In the genomic region with DNA sequence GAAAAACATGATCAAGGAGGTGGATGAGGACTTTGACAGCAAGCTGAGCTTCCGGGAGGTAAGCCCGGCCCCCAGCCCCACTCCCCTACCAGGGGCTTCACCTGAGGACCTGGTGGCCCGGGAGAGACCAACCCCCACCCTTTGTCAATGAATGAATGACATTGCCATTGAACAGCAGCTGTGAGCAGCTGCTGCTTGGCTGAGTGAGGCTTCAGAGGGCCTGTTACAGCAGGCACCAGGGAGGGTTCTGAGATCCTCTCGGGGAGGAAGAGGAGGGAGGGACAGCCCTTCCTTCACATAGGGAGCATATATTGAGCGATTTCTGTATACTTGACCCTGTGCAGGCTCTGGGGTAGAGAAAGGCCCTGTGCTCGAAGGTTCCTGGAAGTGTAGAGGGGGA, we compare ENCODE assay signal across 15 cellular contexts. TPM values are rescaled to one million over a fixed set of nuclear protein-coding genes. Genes with fewer than 3 reads are reported as not detected.
DNase-seq lines count a peak whose midpoint lies in the region; ATAC-seq, FAIRE-seq and TF ChIP-seq lines count a peak whose summit lies in the region.
"Had no signal": no experiment of that assay in that cellular context is flagged by ENCODE, and none has a peak within 500 bp of the region (broad histone marks: within the 10 kb centered on the region; RNA-seq: fewer than 3 reads in every experiment).

No MANE protein-coding gene starts in this region.

- H3K27me3 ChIP-seq in small intestine (ENCODE audit: control insufficient read depth in 2 of 2, insufficient read depth in 2 of 2, low read length in 2 of 2), result no peaks in the 10 kb centered on the region
- H3K27me3 ChIP-seq: testis had no signal

- FAIRE-seq in small intestine (lab: Jason Lieb, UNC), result no peak
- FAIRE-seq: endometrium, HTR-8/SVneo had no signal

- H3K4me3 Mint-ChIP-seq in activated CD4-positive, alpha-beta T cell treated with anti-CD3 and anti-CD28 coated beads, Interleukin-2, amount 10 ng/mL, durations not matched to agents 7 days and 5 days, result no peak overlapping the region
- H3K4me3 Mint-ChIP-seq in WTC11 (no peak overlapping the region), glutamatergic neuron (ENCODE audit: unreplicated experiment) (no peak overlapping the region)

- H3K4me3 ChIP-seq in small intestine (ENCODE audit: low read depth in 1 of 2, low read length in 2 of 2), result no peak overlapping the region
- H3K4me3 ChIP-seq: testis had no signal

- WGBS in small intestine, 3 donors, result 30 to 56% (median 42%) methylated on average over 6 of the region's 6 CpGs

- H3K4me1 Mint-ChIP-seq in activated CD4-positive, alpha-beta T cell treated with anti-CD3 and anti-CD28 coated beads, Interleukin-2, amount 10 ng/mL, durations not matched to agents 7 days and 5 days, result peaks cover 6% of the 10 kb centered on the region
- no peaks in the 10 kb centered on the region for H3K4me1 Mint-ChIP-seq in WTC11
- peaks cover 8% of the 10 kb centered on the region for H3K4me1 Mint-ChIP-seq in glutamatergic neuron (ENCODE audit: low read depth, unreplicated experiment)

- H3K36me3 Mint-ChIP-seq in activated CD4-positive, alpha-beta T cell treated with anti-CD3 and anti-CD28 coated beads, Interleukin-2, amount 10 ng/mL, durations not matched to agents 7 days and 5 days (ENCODE audit: low read depth), result peaks cover 12% of the 10 kb centered on the region
- H3K36me3 Mint-ChIP-seq in WTC11, result peaks cover 2% of the 10 kb centered on the region
- no peaks in the 10 kb centered on the region for H3K36me3 Mint-ChIP-seq in glutamatergic neuron (ENCODE audit: unreplicated experiment)

- H3K27ac Mint-ChIP-seq in activated CD4-positive, alpha-beta T cell treated with anti-CD3 and anti-CD28 coated beads, Interleukin-2, amount 10 ng/mL, durations not matched to agents 7 days and 5 days, result peak overlapping the region; percentile 43
- H3K27ac Mint-ChIP-seq in WTC11 (peak overlapping the region; percentile 61; the same call in 1 of the 2 replicates), glutamatergic neuron (ENCODE audit: unreplicated experiment) (peak overlapping the region; percentile 62)

- no peak for ATAC-seq in WTC11
- ATAC-seq in GM19452 (IDR thresholded peaks at IDR 0.05; ENCODE audit: unreplicated experiment), result no peak
- ATAC-seq in HG03521 (IDR thresholded peaks at IDR 0.05; ENCODE audit: unreplicated experiment), result no peak

- H3K9me3 ChIP-seq in small intestine (ENCODE audit: control insufficient read depth, low read depth), result no peaks in the 10 kb centered on the region
- H3K9me3 ChIP-seq: testis had no signal

- H3K9me3 Mint-ChIP-seq in activated CD4-positive, alpha-beta T cell treated with anti-CD3 and anti-CD28 coated beads, Interleukin-2, amount 10 ng/mL, durations not matched to agents 7 days and 5 days, result no peaks in the 10 kb centered on the region
- peaks cover 2% of the 10 kb centered on the region for H3K9me3 Mint-ChIP-seq in WTC11
- H3K9me3 Mint-ChIP-seq in glutamatergic neuron (ENCODE audit: unreplicated experiment), result peaks cover 2% of the 10 kb centered on the region

- TF ChIP-seq CTCF in WTC11 (IDR thresholded peaks at IDR 0.05) (no peak), glutamatergic neuron (IDR thresholded peaks at IDR 0.05; ENCODE audit: partially characterized antibody, unreplicated experiment) (no peak)

- POLR2A ChIA-PET in activated CD4-positive, alpha-beta T cell treated with anti-CD3 and anti-CD28 coated beads, Interleukin-2, amount 10 ng/mL, durations not matched to agents 7 days and 5 days (lab: Charles Lee), result no interaction called here
- POLR2A ChIA-PET in WTC11 (lab: Charles Lee), result no interaction called here

- peaks cover 4 to 5% of the 10 kb centered on the region in 2 donors for H3K36me3 ChIP-seq in small intestine (ENCODE audit: control insufficient read depth in 2 of 2, insufficient read depth in 2 of 2, low read length in 2 of 2)

- no peaks in the 10 kb centered on the region for H3K27me3 Mint-ChIP-seq in activated CD4-positive, alpha-beta T cell treated with anti-CD3 and anti-CD28 coated beads, Interleukin-2, amount 10 ng/mL, durations not matched to agents 7 days and 5 days
- H3K27me3 Mint-ChIP-seq in WTC11 (ENCODE audit: low read depth) (no peaks in the 10 kb centered on the region; the same call in 1 of the 2 replicates), glutamatergic neuron (ENCODE audit: unreplicated experiment) (peaks cover 9% of the 10 kb centered on the region)

- CTCF ChIA-PET in activated CD4-positive, alpha-beta T cell treated with anti-CD3 and anti-CD28 coated beads, Interleukin-2, amount 10 ng/mL, durations not matched to agents 7 days and 5 days (lab: Charles Lee), result interaction anchor here (0.6 to 2.0 kb wide), 2 partner anchors 102 to 108 kb away, joined by 3 to 10 read pairs; no protein-coding TSS in a partner anchor
- CTCF ChIA-PET in WTC11 (lab: Charles Lee), result interaction anchor here (0.6 to 1.6 kb wide), 3 partner anchors 22 to 315 kb away, joined by 3 to 8 read pairs (median 4); no protein-coding TSS in a partner anchor

- H3K27ac ChIP-seq in small intestine (ENCODE audit: low read depth in 1 of 2, low read length in 1 of 2), result peak overlapping the region; percentile 57 to 99
- H3K27ac ChIP-seq: WERI-Rb-1 had no signal

- DNase-seq in activated CD4-positive, alpha-beta T cell treated with anti-CD3 and anti-CD28 coated beads, Interleukin-2, amount 10 ng/mL, durations not matched to agents 7 days and 5 days, result no peak
- no peak for DNase-seq in activated CD4-positive, alpha-beta T cell treated with anti-CD3 and anti-CD28 coated beads for 4 hours
- DNase-seq in WTC11 (ENCODE audit: low spot score) (no peak), glutamatergic neuron (no peak), small intestine (no peak), NCI-H774 (lab: John Stamatoyannopoulos, UW) (no peak)
- DNase-seq: NCI-H2171, WERI-Rb-1 had no signal

- peaks cover 6% of the 10 kb centered on the region in 2 donors for H3K4me1 ChIP-seq in small intestine (ENCODE audit: control insufficient read depth in 2 of 2, insufficient read depth in 1 of 2, low read depth in 1 of 2, low read length in 1 of 2)

TF ChIP-seq in WTC11, 78 proteins besides CTCF, POLR2A, EP300 and RAD21 (continues in another document):
- TF ChIP-seq ZNF396 (CRISPR knock-in tag; IDR thresholded peaks at IDR 0.05; ENCODE audit: borderline replicate concordance) (no peak), RORB (CRISPR knock-in tag; IDR thresholded peaks at IDR 0.05) (no peak), EMX1 (CRISPR knock-in tag; IDR thresholded peaks at IDR 0.05) (no peak), SMAD4 (CRISPR knock-in tag; IDR thresholded peaks at IDR 0.05) (no peak), JAZF1 (CRISPR knock-in tag; IDR thresholded peaks at IDR 0.05) (no peak), TEAD4 (CRISPR knock-in tag; IDR thresholded peaks at IDR 0.05) (no peak), ZNF232 (CRISPR knock-in tag; IDR thresholded peaks at IDR 0.05) (no peak), PRRX2 (CRISPR knock-in tag; IDR thresholded peaks at IDR 0.05) (no peak)
- TF ChIP-seq, protein P1, sequence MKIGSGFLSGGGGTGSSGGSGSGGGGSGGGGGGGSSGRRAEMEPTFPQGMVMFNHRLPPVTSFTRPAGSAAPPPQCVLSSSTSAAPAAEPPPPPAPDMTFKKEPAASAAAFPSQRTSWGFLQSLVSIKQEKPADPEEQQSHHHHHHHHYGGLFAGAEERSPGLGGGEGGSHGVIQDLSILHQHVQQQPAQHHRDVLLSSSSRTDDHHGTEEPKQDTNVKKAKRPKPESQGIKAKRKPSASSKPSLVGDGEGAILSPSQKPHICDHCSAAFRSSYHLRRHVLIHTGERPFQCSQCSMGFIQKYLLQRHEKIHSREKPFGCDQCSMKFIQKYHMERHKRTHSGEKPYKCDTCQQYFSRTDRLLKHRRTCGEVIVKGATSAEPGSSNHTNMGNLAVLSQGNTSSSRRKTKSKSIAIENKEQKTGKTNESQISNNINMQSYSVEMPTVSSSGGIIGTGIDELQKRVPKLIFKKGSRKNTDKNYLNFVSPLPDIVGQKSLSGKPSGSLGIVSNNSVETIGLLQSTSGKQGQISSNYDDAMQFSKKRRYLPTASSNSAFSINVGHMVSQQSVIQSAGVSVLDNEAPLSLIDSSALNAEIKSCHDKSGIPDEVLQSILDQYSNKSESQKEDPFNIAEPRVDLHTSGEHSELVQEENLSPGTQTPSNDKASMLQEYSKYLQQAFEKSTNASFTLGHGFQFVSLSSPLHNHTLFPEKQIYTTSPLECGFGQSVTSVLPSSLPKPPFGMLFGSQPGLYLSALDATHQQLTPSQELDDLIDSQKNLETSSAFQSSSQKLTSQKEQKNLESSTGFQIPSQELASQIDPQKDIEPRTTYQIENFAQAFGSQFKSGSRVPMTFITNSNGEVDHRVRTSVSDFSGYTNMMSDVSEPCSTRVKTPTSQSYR (CRISPR knock-in tag; IDR thresholded peaks at IDR 0.05), result no peak

RNA-seq across cellular contexts. Expression of a gene that starts 12.3 kb away (rescaled TPM):
- under 1 TPM; 0.08 to 0.30 TPM for total RNA-seq in activated CD4-positive, alpha-beta T cell treated with anti-CD3 and anti-CD28 coated beads, Interleukin-2, amount 10 ng/mL, durations not matched to agents 7 days and 5 days
- total RNA-seq in WTC11 (2021) (1.6 to 2.2 TPM (median 2.2 TPM) in 3 replicates), glutamatergic neuron (ENCODE audit: unreplicated experiment) (not detected)
- 1 to 10 TPM in 2 of 3 donors, under 1 TPM in 1; 0.21 to 6.9 (median 3.8) TPM for polyA plus RNA-seq in small intestine
- total RNA-seq: bronchial epithelial cell had no signal
- polyA plus RNA-seq: neural cell had no signal

RNA-seq across cellular contexts. Expression of a gene that starts 16.3 kb away (rescaled TPM):
- total RNA-seq in activated CD4-positive, alpha-beta T cell treated with anti-CD3 and anti-CD28 coated beads, Interleukin-2, amount 10 ng/mL, durations not matched to agents 7 days and 5 days, result 10 to 100 TPM; 67.6 to 69.5 TPM
- 19.5 to 23.8 TPM (median 21.9 TPM) in 3 replicates for total RNA-seq in WTC11 (2021)
- 2.6 TPM for total RNA-seq in glutamatergic neuron (ENCODE audit: unreplicated experiment)
- 100 to 1,000 TPM; 147 to 149 (median 149) TPM for polyA plus RNA-seq in small intestine

RNA-seq across cellular contexts. Expression of a gene that starts 30.6 kb away (rescaled TPM):
- not detected for total RNA-seq in activated CD4-positive, alpha-beta T cell treated with anti-CD3 and anti-CD28 coated beads, Interleukin-2, amount 10 ng/mL, durations not matched to agents 7 days and 5 days
- 0.83 to 1.1 TPM (median 1.1 TPM) in 3 replicates for total RNA-seq in WTC11 (2021)
- not detected for total RNA-seq in glutamatergic neuron (ENCODE audit: unreplicated experiment)
- 1 to 10 TPM in 2 of 3 donors, not detected in 1; 1.1 to 1.6 TPM for polyA plus RNA-seq in small intestine
- total RNA-seq: bronchial epithelial cell had no signal
- polyA plus RNA-seq: neural cell had no signal

RNA-seq across cellular contexts. Expression of a gene that starts 49.9 kb away (rescaled TPM):
- not detected for total RNA-seq in activated CD4-positive, alpha-beta T cell treated with anti-CD3 and anti-CD28 coated beads, Interleukin-2, amount 10 ng/mL, durations not matched to agents 7 days and 5 days
- total RNA-seq in WTC11 (2021) (0.55 TPM in 1 of 3 replicates, not detected in the others), glutamatergic neuron (ENCODE audit: unreplicated experiment) (not detected)
- not detected for polyA plus RNA-seq in small intestine
- total RNA-seq: bronchial epithelial cell had no signal
- polyA plus RNA-seq: neural cell had no signal
